Comparison of ENCODE assay signal across 8 cellular contexts in genomic region chr15:61820212-61820611, GRCh38.
"Had no signal": no experiment of that assay in that cellular context is flagged by ENCODE, and none has a peak within 500 bp of the region (broad histone marks: within the 10 kb centered on the region; RNA-seq: fewer than 3 reads in every experiment).

No MANE protein-coding gene starts in this region.

- FAIRE-seq: G401.6, GM12878, GM12891, GM12892, GM18507, GM19239 had no signal

- H3K4me3 ChIP-seq: GM12878 had no signal

- DNase-seq: GDM1, GF-D8 had no signal
